ENCODE assay signal across 24 cellular contexts in genomic region chr2:182384860-182385259, GRCh38.
"Had no signal": no experiment of that assay in that cellular context is flagged by ENCODE, and none has a peak within 500 bp of the region (broad histone marks: within the 10 kb centered on the region; RNA-seq: fewer than 3 reads in every experiment).

No MANE protein-coding gene starts in this region.

- H3K79me2 ChIP-seq: parathyroid adenoma had no signal

- DNase-seq: occipital lobe; ovary; posterior cingulate gyrus; psoas muscle; right cardiac atrium; right lobe of liver; sigmoid colon; small intestine; stimulated activated CD4-positive, alpha-beta T cell treated with anti-CD3 and anti-CD28 coated beads, Interleukin-15, amount 100 ng/mL, for 24 hours; stimulated activated CD4-positive, alpha-beta T cell treated with anti-CD3 and anti-CD28 coated beads, Interleukin-2, amount 100 ng/mL, for 24 hours; stimulated activated CD4-positive, alpha-beta T cell treated with anti-CD3 and anti-CD28 coated beads, Interleukin-2, amount 100 ng/mL, for 48 hours; stimulated activated CD4-positive, alpha-beta T cell treated with anti-CD3 and anti-CD28 coated beads, Interleukin-4, amount 100 ng/mL, for 24 hours; stimulated activated naive B cell treated with anti-CD40 and anti-IgM and Interleukin-4, amounts not matched to agents 10 μg/mL and 1 μg/mL and 100 μg/mL, for 72 hours; stimulated activated naive CD4-positive, alpha-beta T cell treated with Interleukin-2 at 50 U/mL for 16 hours; stomach; thyroid gland; trophoblast cell; upper lobe of left lung had no signal

- H3K36me3 ChIP-seq: neural progenitor cell, ovary, right lobe of liver, sigmoid colon, stomach, thoracic aorta, thyroid gland, tibial nerve, upper lobe of left lung, vagina had no signal

- H3K27me3 ChIP-seq: neural progenitor cell, ovary, right lobe of liver, sigmoid colon, stomach, thyroid gland, tibial nerve, upper lobe of left lung, vagina had no signal

- ATAC-seq: psoas muscle; right cardiac atrium; right lobe of liver; stimulated activated effector memory CD8-positive, alpha-beta T cell treated with anti-CD3 and anti-CD28 coated beads, Interleukin-12 subunit alpha, Interleukin-12 subunit beta, amount 100 ng/mL, for 72 hours; stimulated activated naive B cell treated with anti-CD40 and anti-IgM and Interleukin-4, amounts not matched to agents 10 μg/mL and 1 μg/mL and 100 μg/mL, for 72 hours had no signal

- H3K4me3 ChIP-seq: neural progenitor cell, ovary, psoas muscle, right lobe of liver, sigmoid colon, stomach, thoracic aorta, thyroid gland, tibial nerve, upper lobe of left lung, vagina had no signal

- H3K9me3 ChIP-seq: ovary, right lobe of liver, thyroid gland, vagina had no signal

- H3K27ac ChIP-seq: neural progenitor cell, ovary, parathyroid adenoma, psoas muscle, right lobe of liver, sigmoid colon, stomach, thoracic aorta, thyroid gland, tibial nerve, upper lobe of left lung, vagina had no signal

- H3K9ac ChIP-seq: neural progenitor cell, parathyroid adenoma had no signal

- H3K4me2 ChIP-seq: neural progenitor cell had no signal

- H3K4me1 ChIP-seq: neural progenitor cell, parathyroid adenoma, psoas muscle, right lobe of liver, tibial nerve, upper lobe of left lung had no signal
